8 cellular contexts compared by ENCODE assay signal in the genomic region with DNA sequence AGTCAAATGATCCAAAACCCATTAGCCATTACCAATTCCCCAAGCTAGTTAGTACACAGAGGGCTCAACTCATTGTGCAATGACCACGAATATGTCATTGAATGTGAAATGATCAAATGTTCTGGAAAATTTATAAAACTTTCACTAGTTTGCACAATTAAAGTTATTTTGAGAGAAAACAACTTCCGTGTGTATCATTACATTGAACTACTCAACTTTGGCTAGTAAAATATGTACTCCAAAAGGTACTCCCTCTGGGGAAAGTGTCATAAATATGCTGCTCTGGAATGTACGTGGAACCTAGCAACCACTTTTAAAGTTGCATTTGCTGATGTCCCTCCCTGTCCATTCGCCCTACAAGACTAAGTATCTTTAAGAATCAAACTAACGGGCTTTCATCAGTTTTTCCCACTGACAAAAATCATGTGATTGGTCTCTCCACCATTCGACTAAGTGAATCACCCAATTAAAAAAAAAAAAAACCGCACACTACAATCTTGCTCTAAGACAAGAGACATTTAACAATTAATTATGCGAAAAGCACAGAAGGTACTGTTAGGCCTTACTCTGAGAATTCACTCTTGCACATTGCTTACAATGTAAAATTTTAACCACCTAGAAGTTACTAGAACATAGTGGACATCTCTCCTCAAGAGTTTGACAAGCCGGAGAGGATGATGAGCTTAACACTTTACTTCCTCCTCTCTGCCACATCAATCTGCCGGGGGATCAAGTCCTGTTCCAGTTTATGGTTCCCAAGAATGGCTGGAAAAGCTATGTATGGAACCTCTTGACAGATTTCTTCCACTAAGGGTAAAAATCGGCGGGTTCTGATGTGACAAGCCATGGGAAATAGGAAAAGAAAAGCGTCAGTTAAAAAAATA. TPM values are rescaled to one million over a fixed set of nuclear protein-coding genes. Genes with fewer than 3 reads are reported as not detected.
DNase-seq lines count a peak whose midpoint lies in the region; ATAC-seq, FAIRE-seq and TF ChIP-seq lines count a peak whose summit lies in the region.

No MANE protein-coding gene starts in this region.

- no peaks in the 10 kb centered on the region for H3K36me3 ChIP-seq in hepatocyte (replicated peaks; ENCODE audit: insufficient read depth, low read depth)

- peaks cover 59% of the 10 kb centered on the region for H3K79me2 ChIP-seq in hepatocyte

- no peak for FAIRE-seq in urothelium cell line (lab: Jason Lieb, UNC)

- CTCF ChIA-PET in activated naive CD4-positive, alpha-beta T cell treated with anti-CD3 and anti-CD28 coated beads for 36 hours (lab: Charles Lee): interaction anchor here (0.6 to 3.0 kb wide), 5 partner anchors 12 to 553 kb away, joined by 3 to 22 read pairs (median 6); no protein-coding TSS in a partner anchor
- CTCF ChIA-PET in activated B cell treated with CpG ODN at 0.5 μM for 24 hours (lab: Charles Lee): interaction anchor here (1.2 to 8.6 kb wide), 4 partner anchors 12 to 59 kb away, joined by 3 to 81 read pairs (median 8); no protein-coding TSS in a partner anchor

- TF ChIP-seq CTCF in activated B cell treated with CpG ODN at 0.5 μM for 24 hours (IDR thresholded peaks at IDR 0.05) (no peak), hepatocyte (IDR thresholded peaks at IDR 0.05; ENCODE audit: poor library complexity) (no peak)

- peak overlapping the region; percentile 97 for H3K27ac ChIP-seq in hepatocyte

- ATAC-seq in activated B cell treated with CpG ODN at 0.5 μM for 24 hours (ENCODE audit: low read depth): no peak
- ATAC-seq in stimulated activated effector memory CD8-positive, alpha-beta T cell treated with anti-CD3 and anti-CD28 coated beads, Interleukin-12 subunit alpha, Interleukin-12 subunit beta, amount 100 ng/mL, for 72 hours: no peak

- peak overlapping the region; percentile 89 for H3K4me3 Mint-ChIP-seq in activated naive CD4-positive, alpha-beta T cell treated with anti-CD3 and anti-CD28 coated beads for 36 hours
- H3K4me3 Mint-ChIP-seq in activated B cell treated with CpG ODN at 0.5 μM for 24 hours: peak overlapping the region; percentile 94
- peak overlapping the region; percentile 85 for H3K4me3 Mint-ChIP-seq in stimulated activated effector memory CD8-positive, alpha-beta T cell treated with anti-CD3 and anti-CD28 coated beads, Interleukin-12 subunit alpha, Interleukin-12 subunit beta, amount 100 ng/mL, for 72 hours

- no peaks in the 10 kb centered on the region for H3K9me3 Mint-ChIP-seq in activated naive CD4-positive, alpha-beta T cell treated with anti-CD3 and anti-CD28 coated beads for 36 hours
- H3K9me3 Mint-ChIP-seq in activated B cell treated with CpG ODN at 0.5 μM for 24 hours: no peaks in the 10 kb centered on the region
- no peaks in the 10 kb centered on the region for H3K9me3 Mint-ChIP-seq in stimulated activated effector memory CD8-positive, alpha-beta T cell treated with anti-CD3 and anti-CD28 coated beads, Interleukin-12 subunit alpha, Interleukin-12 subunit beta, amount 100 ng/mL, for 72 hours

- DNase-seq in activated naive CD4-positive, alpha-beta T cell treated with anti-CD3 and anti-CD28 coated beads for 36 hours: no peak
- no peak for DNase-seq in activated naive CD4-positive, alpha-beta T cell (lab: John Stamatoyannopoulos, UW)
- DNase-seq in activated B cell treated with CpG ODN at 0.5 μM for 24 hours (no peak), hepatocyte (ENCODE audit: low spot score) (no peak), urothelium cell line (ENCODE audit: low spot score) (no peak), cortex of kidney (lab: John Stamatoyannopoulos, UW) (no peak), D341Med (ENCODE audit: low spot score) (no peak)
- DNase-seq in stimulated activated effector memory CD8-positive, alpha-beta T cell treated with anti-CD3 and anti-CD28 coated beads, Interleukin-12 subunit alpha, Interleukin-12 subunit beta, amount 100 ng/mL, for 72 hours (ENCODE audit: low spot score in 2 of 2): no peak

- H4K20me1 ChIP-seq in hepatocyte (ENCODE audit: insufficient read depth, poor library complexity, severe bottlenecking): peaks cover 52% of the 10 kb centered on the region

- peaks cover 30% of the 10 kb centered on the region for H3K4me1 ChIP-seq in hepatocyte (ENCODE audit: insufficient read depth)

- H3K36me3 Mint-ChIP-seq in activated naive CD4-positive, alpha-beta T cell treated with anti-CD3 and anti-CD28 coated beads for 36 hours (ENCODE audit: low read depth): peaks cover 10% of the 10 kb centered on the region
- H3K36me3 Mint-ChIP-seq in activated B cell treated with CpG ODN at 0.5 μM for 24 hours (ENCODE audit: low read depth): peaks cover 30% of the 10 kb centered on the region
- peaks cover 54% of the 10 kb centered on the region for H3K36me3 Mint-ChIP-seq in stimulated activated effector memory CD8-positive, alpha-beta T cell treated with anti-CD3 and anti-CD28 coated beads, Interleukin-12 subunit alpha, Interleukin-12 subunit beta, amount 100 ng/mL, for 72 hours

- no peaks in the 10 kb centered on the region for H3K27me3 ChIP-seq in hepatocyte

- H3K9me2 ChIP-seq in hepatocyte (replicated peaks; ENCODE audit: insufficient read depth): no peaks in the 10 kb centered on the region

- WGBS in hepatocyte (ENCODE audit: low lambda C conversion rate, missing lambda C conversion rate): 38% methylated on average over 13 of the region's 13 CpGs

- no peaks in the 10 kb centered on the region for H3K27me3 Mint-ChIP-seq in activated naive CD4-positive, alpha-beta T cell treated with anti-CD3 and anti-CD28 coated beads for 36 hours (ENCODE audit: low read depth)
- H3K27me3 Mint-ChIP-seq in activated B cell treated with CpG ODN at 0.5 μM for 24 hours: no peaks in the 10 kb centered on the region

- H3K4me3 ChIP-seq in hepatocyte: peak overlapping the region; percentile 59

- H3K4me2 ChIP-seq in hepatocyte: peak overlapping the region; percentile 87

- H3K9me3 ChIP-seq in hepatocyte (ENCODE audit: low read depth): no peaks in the 10 kb centered on the region

- H3K27ac Mint-ChIP-seq in activated naive CD4-positive, alpha-beta T cell treated with anti-CD3 and anti-CD28 coated beads for 36 hours: peak overlapping the region; percentile 86
- peak overlapping the region; percentile 94 for H3K27ac Mint-ChIP-seq in activated B cell treated with CpG ODN at 0.5 μM for 24 hours
- peak overlapping the region; percentile 94 for H3K27ac Mint-ChIP-seq in stimulated activated effector memory CD8-positive, alpha-beta T cell treated with anti-CD3 and anti-CD28 coated beads, Interleukin-12 subunit alpha, Interleukin-12 subunit beta, amount 100 ng/mL, for 72 hours

- intact Hi-C loops in activated naive CD4-positive, alpha-beta T cell treated with anti-CD3 and anti-CD28 coated beads for 36 hours (cut with micrococcal nuclease): loop anchor here (1.0 to 5.0 kb wide), 8 partner anchors 60 to 718 kb away; a partner anchor contains a TSS
- intact Hi-C loops in activated B cell treated with CpG ODN at 0.5 μM for 24 hours (cut with micrococcal nuclease): loop anchor here (1.0 to 5.0 kb wide), 9 partner anchors 11 to 718 kb away; a partner anchor contains a TSS

- POLR2A ChIA-PET in activated B cell treated with CpG ODN at 0.5 μM for 24 hours (lab: Charles Lee): interaction anchor here (0.6 to 2.5 kb wide), 12 partner anchors 12 to 222 kb away, joined by 3 to 14 read pairs (median 4); a partner anchor contains a TSS

- H3K4me1 Mint-ChIP-seq in activated naive CD4-positive, alpha-beta T cell treated with anti-CD3 and anti-CD28 coated beads for 36 hours (ENCODE audit: low read depth): peaks cover 35% of the 10 kb centered on the region
- H3K4me1 Mint-ChIP-seq in activated B cell treated with CpG ODN at 0.5 μM for 24 hours: peaks cover 55% of the 10 kb centered on the region
- peaks cover 38% of the 10 kb centered on the region for H3K4me1 Mint-ChIP-seq in stimulated activated effector memory CD8-positive, alpha-beta T cell treated with anti-CD3 and anti-CD28 coated beads, Interleukin-12 subunit alpha, Interleukin-12 subunit beta, amount 100 ng/mL, for 72 hours

- H2AFZ ChIP-seq in hepatocyte: no peak overlapping the region

RNA-seq across cellular contexts. Expression of a gene that starts 1.1 kb away (rescaled TPM):
- 10 to 100 TPM; 15.0 to 15.7 TPM for total RNA-seq in activated naive CD4-positive, alpha-beta T cell treated with anti-CD3 and anti-CD28 coated beads for 36 hours
- total RNA-seq in activated B cell treated with CpG ODN at 0.5 μM for 24 hours (38.6 and 41.4 TPM in 2 replicates), hepatocyte (60.3 and 66.8 TPM in 2 replicates)
- polyA plus RNA-seq in hepatocyte: 46.4 and 50.8 TPM in 2 replicates

RNA-seq across cellular contexts. Expression of a gene that starts 38.1 kb away (rescaled TPM):
- total RNA-seq in activated naive CD4-positive, alpha-beta T cell treated with anti-CD3 and anti-CD28 coated beads for 36 hours: not detected
- total RNA-seq in activated B cell treated with CpG ODN at 0.5 μM for 24 hours (0.75 and 0.93 TPM in 2 replicates), hepatocyte (0.07 TPM in 1 of 2 replicates, not detected in the other)
- 0.84 and 2.2 TPM in 2 replicates for polyA plus RNA-seq in hepatocyte
